1 cellular context compared by ENCODE assay signal in the genomic region with DNA sequence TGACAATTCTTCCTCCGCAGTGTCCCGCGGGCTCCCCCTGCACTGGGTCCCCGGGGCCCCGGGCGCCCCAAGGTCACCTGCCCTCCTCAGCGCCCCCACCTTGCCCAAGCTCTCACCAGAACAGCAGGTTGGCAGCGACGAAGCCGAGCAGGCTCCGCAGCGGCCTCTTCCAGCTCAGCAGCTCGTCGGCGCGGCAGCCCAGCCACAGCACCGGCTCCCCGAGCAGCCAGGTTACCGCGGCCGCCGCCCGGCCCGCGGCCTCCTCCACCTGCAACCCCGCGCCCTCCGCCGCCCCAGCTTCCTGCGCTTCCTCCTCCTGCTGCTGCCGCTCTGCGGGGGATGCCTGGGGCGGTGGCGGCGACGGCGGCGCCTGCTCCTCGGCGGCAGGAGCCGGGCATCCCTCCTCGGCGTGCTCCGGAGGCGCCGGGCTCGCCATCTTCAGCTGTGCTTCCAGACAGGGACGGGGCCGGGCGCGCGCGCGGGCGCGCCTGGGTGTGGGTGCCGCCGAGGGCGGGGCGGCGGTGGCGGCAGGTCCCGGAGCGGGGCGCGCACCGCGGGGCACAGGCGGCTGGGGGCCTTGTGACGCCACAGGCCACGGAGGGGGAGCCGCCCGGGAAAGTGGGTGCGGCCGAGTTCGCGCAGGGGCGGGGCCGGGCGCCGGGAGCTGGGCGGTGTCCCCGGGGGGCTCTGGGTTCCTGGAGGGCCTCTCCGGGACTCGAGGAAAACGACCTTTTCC.
TF ChIP-seq lines count a peak whose summit lies in the region.

Gene RETREG1 (minus strand): TSS at position 462 of the 736 bp plus-strand sequence. CDS start 26 bp downstream, at position 436.

TF ChIP-seq in IMR-90, 13 proteins besides CTCF, POLR2A, EP300 and RAD21:
- no peak for TF ChIP-seq NFE2L2 (IDR thresholded peaks at IDR 0.05; ENCODE audit: low read depth, low read length)
- TF ChIP-seq USF2 (IDR thresholded peaks at IDR 0.05; ENCODE audit: low read depth, low read length), result no peak
- no peak for TF ChIP-seq CHD1 (IDR thresholded peaks at IDR 0.05; ENCODE audit: low read depth, low read length)
- no peak for TF ChIP-seq SMC3 (IDR thresholded peaks at IDR 0.05; ENCODE audit: low read depth, low read length)
- TF ChIP-seq MXI1 (IDR thresholded peaks at IDR 0.05; ENCODE audit: borderline replicate concordance, low read depth, low read length), result no peak
- no peak for TF ChIP-seq RFX5 (IDR thresholded peaks at IDR 0.05; ENCODE audit: low read depth, low read length)
- TF ChIP-seq RCOR1 (IDR thresholded peaks at IDR 0.05; ENCODE audit: insufficient replicate concordance, low read length), result no peak
- no peak for TF ChIP-seq MAFK (IDR thresholded peaks at IDR 0.05; ENCODE audit: low read depth, low read length)
- no peak for TF ChIP-seq MAZ (IDR thresholded peaks at IDR 0.05; ENCODE audit: borderline replicate concordance, low read depth, low read length)
- TF ChIP-seq, protein P1, sequence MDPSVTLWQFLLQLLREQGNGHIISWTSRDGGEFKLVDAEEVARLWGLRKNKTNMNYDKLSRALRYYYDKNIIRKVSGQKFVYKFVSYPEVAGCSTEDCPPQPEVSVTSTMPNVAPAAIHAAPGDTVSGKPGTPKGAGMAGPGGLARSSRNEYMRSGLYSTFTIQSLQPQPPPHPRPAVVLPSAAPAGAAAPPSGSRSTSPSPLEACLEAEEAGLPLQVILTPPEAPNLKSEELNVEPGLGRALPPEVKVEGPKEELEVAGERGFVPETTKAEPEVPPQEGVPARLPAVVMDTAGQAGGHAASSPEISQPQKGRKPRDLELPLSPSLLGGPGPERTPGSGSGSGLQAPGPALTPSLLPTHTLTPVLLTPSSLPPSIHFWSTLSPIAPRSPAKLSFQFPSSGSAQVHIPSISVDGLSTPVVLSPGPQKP (IDR thresholded peaks at IDR 0.05; ENCODE audit: borderline replicate concordance, low read depth, low read length), result no peak
- TF ChIP-seq FOS (IDR thresholded peaks at IDR 0.05; ENCODE audit: low read depth, low read length), result no peak
- no peak for TF ChIP-seq BHLHE40 (IDR thresholded peaks at IDR 0.05; ENCODE audit: low read depth, low read length)
- no peak for TF ChIP-seq CEBPB (IDR thresholded peaks at IDR 0.05; ENCODE audit: low read depth, low read length)
